Comparison of ENCODE assay signal across 20 cellular contexts in the genomic region with DNA sequence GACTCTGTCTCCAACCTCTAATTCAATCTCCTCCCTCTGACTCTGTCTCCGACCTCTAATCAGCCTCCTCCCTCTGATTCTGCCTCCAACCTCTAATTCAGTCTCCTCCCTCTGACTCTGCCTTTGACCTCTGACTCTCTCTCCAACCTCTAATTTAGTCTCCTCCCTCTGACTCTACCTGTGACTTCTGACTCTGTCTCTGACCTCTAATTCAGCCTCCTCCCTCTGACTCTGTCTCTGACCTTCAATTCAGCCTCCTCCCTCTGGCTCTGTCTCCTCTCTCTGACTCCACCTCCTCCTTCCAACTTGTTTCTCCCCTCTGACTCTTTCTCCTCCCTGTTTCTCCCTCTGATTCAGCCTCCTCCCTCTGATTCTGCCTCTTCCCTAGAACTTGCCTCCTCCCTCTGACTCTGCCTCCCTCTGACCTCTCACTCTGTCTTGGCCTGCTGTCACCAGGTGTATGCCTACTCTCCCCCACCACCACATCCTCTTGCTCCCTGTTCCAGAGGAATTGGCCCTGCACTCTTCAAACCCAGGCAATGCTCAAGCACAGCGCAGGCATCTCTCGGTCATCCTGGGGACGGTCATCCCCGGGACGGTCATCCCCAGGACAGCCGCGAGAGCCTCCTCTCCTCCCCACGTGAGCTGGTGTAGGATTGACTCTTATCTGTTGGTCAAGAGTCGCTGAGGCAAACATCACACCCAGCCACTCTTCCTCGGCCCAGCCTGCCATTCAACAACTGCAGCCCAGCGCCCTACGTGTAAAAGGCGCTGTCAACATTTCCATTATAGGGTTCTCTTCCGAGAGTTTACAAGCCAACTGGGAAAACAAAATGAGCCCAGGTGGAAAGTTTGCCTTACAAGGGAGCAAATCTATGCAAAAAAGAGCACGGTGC.
A peak's percentile ranks its signal among the peaks of the same experiment; 100 is the strongest.
DNase-seq lines count a peak whose midpoint lies in the region; ATAC-seq and TF ChIP-seq lines count a peak whose summit lies in the region.
"Had no signal": no experiment of that assay in that cellular context is flagged by ENCODE, and none has a peak within 500 bp of the region (broad histone marks: within the 10 kb centered on the region; RNA-seq: fewer than 3 reads in every experiment).

No MANE protein-coding gene starts in this region.

- DNase-seq in NCI-H345 (lab: John Stamatoyannopoulos, UW) (peak; percentile 76), NCI-H345 treated with DMSO at 0.1 percent for 48 hours (lab: John Stamatoyannopoulos, UW; ENCODE audit: unreplicated experiment) (no peak), NCI-H526 (lab: John Stamatoyannopoulos, UW) (peak; percentile 88 to 93), SIG-M5 (lab: John Stamatoyannopoulos, UW) (no peak), COLO829 (ENCODE audit: low spot score) (no peak)
- DNase-seq in CD4-positive, alpha-beta T cell: no peak
- DNase-seq in central memory CD8-positive, alpha-beta T cell (ENCODE audit: low spot score in 2 of 2): no peak
- no peak for DNase-seq in stimulated activated CD4-positive, alpha-beta T cell treated with anti-CD3 and anti-CD28 coated beads, Interleukin-1b, Interleukin-23, amount 100 ng/mL, for 48 hours
- DNase-seq: activated CD8-positive, alpha-beta memory T cell treated with anti-CD3 and anti-CD28 coated beads, Interleukin-2, amount 50 U/mL, for 48 hours; central memory CD4-positive, alpha-beta T cell; COR-L47; hypothalamus; left cardiac atrium; NCI-H1105; NCI-H226; OCI-M1; SK-N-SH; stimulated activated naive B cell treated with anti-CD40 and anti-IgM and Interleukin-4, amounts not matched to agents 10 μg/mL and 1 μg/mL and 100 μg/mL, for 72 hours; upper lobe of left lung had no signal

- POLR2A ChIA-PET in CD4-positive, alpha-beta T cell (lab: Charles Lee): no interaction called here

- H3K27me3 Mint-ChIP-seq in CD4-positive, alpha-beta T cell: peaks cover 41% of the 10 kb centered on the region
- H3K27me3 Mint-ChIP-seq in central memory CD8-positive, alpha-beta T cell: no peaks in the 10 kb centered on the region

- CTCF ChIA-PET in CD4-positive, alpha-beta T cell (lab: Charles Lee): interaction anchor here (0.7 kb wide), 1 partner anchor 82 kb away, joined by 3 read pairs; no protein-coding TSS in a partner anchor

- no peak for TF ChIP-seq CTCF in CD4-positive, alpha-beta T cell (IDR thresholded peaks at IDR 0.05)

- H3K27ac ChIP-seq in CD4-positive, alpha-beta T cell (ENCODE audit: low read depth, low read length): no peak overlapping the region
- H3K27ac ChIP-seq: upper lobe of left lung had no signal

- ATAC-seq in CD4-positive, alpha-beta T cell (ENCODE audit: poor library complexity): no peak
- no peak for ATAC-seq in central memory CD8-positive, alpha-beta T cell (replicated peaks; ENCODE audit: extremely low read depth, poor library complexity, severe bottlenecking)
- ATAC-seq: HCT116; left cardiac atrium; stimulated activated naive B cell treated with anti-CD40 and anti-IgM and Interleukin-4, amounts not matched to agents 10 μg/mL and 1 μg/mL and 100 μg/mL, for 72 hours had no signal

- H3K27me3 ChIP-seq in CD4-positive, alpha-beta T cell (ENCODE audit: control insufficient read depth, insufficient read depth, low read length): peaks cover 10% of the 10 kb centered on the region
- H3K27me3 ChIP-seq: upper lobe of left lung had no signal

- peak overlapping the region; percentile 23 for H3K4me3 Mint-ChIP-seq in CD4-positive, alpha-beta T cell
- peak overlapping the region; percentile 6 for H3K4me3 Mint-ChIP-seq in central memory CD8-positive, alpha-beta T cell
- H3K4me3 Mint-ChIP-seq: stimulated activated naive B cell treated with anti-CD40 and anti-IgM and Interleukin-4, amounts not matched to agents 10 μg/mL and 1 μg/mL and 100 μg/mL, for 72 hours had no signal

- peaks cover 9% of the 10 kb centered on the region for H3K4me1 Mint-ChIP-seq in CD4-positive, alpha-beta T cell (ENCODE audit: low read depth)
- peaks cover 20% of the 10 kb centered on the region for H3K4me1 Mint-ChIP-seq in central memory CD8-positive, alpha-beta T cell

- H3K9me3 ChIP-seq in CD4-positive, alpha-beta T cell (ENCODE audit: control insufficient read depth, low read length): no peaks in the 10 kb centered on the region
- H3K9me3 ChIP-seq: SK-N-SH, upper lobe of left lung had no signal

- H3K9me3 Mint-ChIP-seq in CD4-positive, alpha-beta T cell: no peaks in the 10 kb centered on the region
- H3K9me3 Mint-ChIP-seq in central memory CD8-positive, alpha-beta T cell: no peaks in the 10 kb centered on the region

- intact Hi-C loops in CD4-positive, alpha-beta T cell (cut with DNase I, micrococcal nuclease): no loop called here

- no peaks in the 10 kb centered on the region for H3K36me3 Mint-ChIP-seq in CD4-positive, alpha-beta T cell (ENCODE audit: low read depth)
- no peaks in the 10 kb centered on the region for H3K36me3 Mint-ChIP-seq in central memory CD8-positive, alpha-beta T cell (ENCODE audit: insufficient read depth)

- no peak overlapping the region for H3K27ac Mint-ChIP-seq in CD4-positive, alpha-beta T cell
- peak overlapping the region; percentile 81 for H3K27ac Mint-ChIP-seq in central memory CD8-positive, alpha-beta T cell (ENCODE audit: low read depth)
- H3K27ac Mint-ChIP-seq: stimulated activated naive B cell treated with anti-CD40 and anti-IgM and Interleukin-4, amounts not matched to agents 10 μg/mL and 1 μg/mL and 100 μg/mL, for 72 hours had no signal

Comparison
In these comparisons a context has a peak if more than half of its experiments do, and no peak if none do; other contexts are left out.
1. DNase-seq: peak in NCI-H345 (single experiment) and NCI-H526 (2 of 2); none in NCI-H345 treated with DMSO at 0.1 percent for 48 hours (single experiment), CD4-positive, alpha-beta T cell (0 of 10), central memory CD8-positive, alpha-beta T cell (0 of 2), SIG-M5 (single experiment), stimulated activated CD4-positive, alpha-beta T cell treated with anti-CD3 and anti-CD28 coated beads, Interleukin-1b, Interleukin-23, amount 100 ng/mL, for 48 hours (single experiment) and COLO829 (single experiment).